1 cellular context compared by ENCODE assay signal in genomic region chr1:75136158-75136815, GRCh38.
TF ChIP-seq lines count a peak whose summit lies in the region.

No MANE protein-coding gene starts in this region.

TF ChIP-seq in GM23338, 12 proteins besides CTCF, POLR2A, EP300 and RAD21 (continued from another document):
- TF ChIP-seq REST (IDR thresholded peaks at IDR 0.05; ENCODE audit: unreplicated experiment) = no peak
- TF ChIP-seq EZH2phosphoT487 (IDR thresholded peaks at IDR 0.05; ENCODE audit: unreplicated experiment) = peak; percentile 60
- no peak for TF ChIP-seq JUNB (IDR thresholded peaks at IDR 0.05; ENCODE audit: unreplicated experiment)
- TF ChIP-seq, protein P1, sequence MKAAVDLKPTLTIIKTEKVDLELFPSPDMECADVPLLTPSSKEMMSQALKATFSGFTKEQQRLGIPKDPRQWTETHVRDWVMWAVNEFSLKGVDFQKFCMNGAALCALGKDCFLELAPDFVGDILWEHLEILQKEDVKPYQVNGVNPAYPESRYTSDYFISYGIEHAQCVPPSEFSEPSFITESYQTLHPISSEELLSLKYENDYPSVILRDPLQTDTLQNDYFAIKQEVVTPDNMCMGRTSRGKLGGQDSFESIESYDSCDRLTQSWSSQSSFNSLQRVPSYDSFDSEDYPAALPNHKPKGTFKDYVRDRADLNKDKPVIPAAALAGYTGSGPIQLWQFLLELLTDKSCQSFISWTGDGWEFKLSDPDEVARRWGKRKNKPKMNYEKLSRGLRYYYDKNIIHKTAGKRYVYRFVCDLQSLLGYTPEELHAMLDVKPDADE (IDR thresholded peaks at IDR 0.05) = no peak
- no peak for TF ChIP-seq ZNF114 (CRISPR knock-in tag; IDR thresholded peaks at IDR 0.05)
- no peak for TF ChIP-seq ZNF462 (CRISPR knock-in tag; IDR thresholded peaks at IDR 0.05)
- no peak for TF ChIP-seq ZNF331 (CRISPR knock-in tag; IDR thresholded peaks at IDR 0.05; ENCODE audit: low read depth)
- TF ChIP-seq EZH2 (IDR thresholded peaks at IDR 0.05; ENCODE audit: low read depth, unreplicated experiment) = peak; percentile 69
- TF ChIP-seq NANOG (IDR thresholded peaks at IDR 0.05; ENCODE audit: borderline replicate concordance) = no peak
